ENCODE assay signal across 1 cellular context in genomic region chr20:34557936-34558319, GRCh38.
TF ChIP-seq lines count a peak whose summit lies in the region.

No MANE protein-coding gene starts in this region.

TF ChIP-seq in H1, 55 proteins besides CTCF, POLR2A, EP300 and RAD21 (continued from another document):
- TF ChIP-seq HDAC6 (IDR thresholded peaks at IDR 0.05; ENCODE audit: low read depth, low read length) (no peak), CEBPB (IDR thresholded peaks at IDR 0.05; ENCODE audit: low read depth, low read length) (no peak), TCF12 (IDR thresholded peaks at IDR 0.05; ENCODE audit: low read depth, low read length) (no peak), TEAD4 (IDR thresholded peaks at IDR 0.05; ENCODE audit: low read depth, low read length) (no peak), RFX5 (IDR thresholded peaks at IDR 0.05; ENCODE audit: borderline replicate concordance, low read depth, low read length) (no peak), SP2 (IDR thresholded peaks at IDR 0.05; ENCODE audit: low read length) (no peak), RXRA (IDR thresholded peaks at IDR 0.05; ENCODE audit: insufficient read depth, low read depth, low read length) (no peak), MAFK (IDR thresholded peaks at IDR 0.05; ENCODE audit: low read depth, low read length) (no peak), RBBP5 (IDR thresholded peaks at IDR 0.05; ENCODE audit: borderline replicate concordance, low read depth, low read length) (no peak), TAF1 (IDR thresholded peaks at IDR 0.05; ENCODE audit: low read depth, low read length) (no peak), EZH2 (IDR thresholded peaks at IDR 0.05; ENCODE audit: low read depth, low read length, severe bottlenecking) (no peak), SRF (IDR thresholded peaks at IDR 0.05; ENCODE audit: low read depth, low read length) (no peak), ZNF274 (IDR thresholded peaks at IDR 0.05; ENCODE audit: borderline replicate concordance, extremely low read depth, low read length) (no peak), E2F6 (IDR thresholded peaks at IDR 0.05) (no peak), SP1 (IDR thresholded peaks at IDR 0.05; ENCODE audit: low read depth, low read length) (no peak)
